Comparison of ENCODE assay signal across 1 cellular context in genomic region chr5:59745422-59745863, GRCh38.
A peak's percentile ranks its signal among the peaks of the same experiment; 100 is the strongest.
TF ChIP-seq lines count a peak whose summit lies in the region.

No MANE protein-coding gene starts in this region.

TF ChIP-seq in A549, 52 proteins besides CTCF, POLR2A, EP300 and RAD21 (continued from another document):
- TF ChIP-seq, protein P1, sequence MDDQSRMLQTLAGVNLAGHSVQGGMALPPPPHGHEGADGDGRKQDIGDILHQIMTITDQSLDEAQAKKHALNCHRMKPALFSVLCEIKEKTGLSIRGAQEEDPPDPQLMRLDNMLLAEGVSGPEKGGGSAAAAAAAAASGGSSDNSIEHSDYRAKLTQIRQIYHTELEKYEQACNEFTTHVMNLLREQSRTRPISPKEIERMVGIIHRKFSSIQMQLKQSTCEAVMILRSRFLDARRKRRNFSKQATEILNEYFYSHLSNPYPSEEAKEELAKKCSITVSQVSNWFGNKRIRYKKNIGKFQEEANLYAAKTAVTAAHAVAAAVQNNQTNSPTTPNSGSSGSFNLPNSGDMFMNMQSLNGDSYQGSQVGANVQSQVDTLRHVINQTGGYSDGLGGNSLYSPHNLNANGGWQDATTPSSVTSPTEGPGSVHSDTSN (IDR thresholded peaks at IDR 0.05), result peak; percentile 69; the same call in 1 of the 2 replicates
- peak; percentile 49; the same call in 1 of the 2 replicates for TF ChIP-seq FOXS1 (CRISPR knock-in tag; IDR thresholded peaks at IDR 0.05)
- TF ChIP-seq EHF (CRISPR knock-in tag; IDR thresholded peaks at IDR 0.05), result 0 out of 2 replicates have a peak, but pooled peaks have one; percentile 9
- TF ChIP-seq JUN (IDR thresholded peaks at IDR 0.05), result peak in 1 of 2 experiments; percentile 52; a peak in 2 of 5 replicates
- no peak for TF ChIP-seq MAZ (IDR thresholded peaks at IDR 0.05; ENCODE audit: borderline replicate concordance, low read depth, low read length)
- TF ChIP-seq MAX (IDR thresholded peaks at IDR 0.05), result peak; percentile 57
- no peak for TF ChIP-seq PHF8 (IDR thresholded peaks at IDR 0.05; ENCODE audit: borderline replicate concordance, low read depth)
- TF ChIP-seq, protein P2, sequence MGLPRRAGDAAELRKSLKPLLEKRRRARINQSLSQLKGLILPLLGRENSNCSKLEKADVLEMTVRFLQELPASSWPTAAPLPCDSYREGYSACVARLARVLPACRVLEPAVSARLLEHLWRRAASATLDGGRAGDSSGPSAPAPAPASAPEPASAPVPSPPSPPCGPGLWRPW (IDR thresholded peaks at IDR 0.05), result 0 out of 2 replicates have a peak, but pooled peaks have one; percentile 41
- peak; percentile 79 for TF ChIP-seq MAFK (IDR thresholded peaks at IDR 0.05; ENCODE audit: partially characterized antibody)
- TF ChIP-seq HOXB5 (CRISPR knock-in tag; IDR thresholded peaks at IDR 0.05), result peak; percentile 93
- TF ChIP-seq FOSL2 (IDR thresholded peaks at IDR 0.05), result no peak
- TF ChIP-seq FOSL2 (CRISPR knock-in tag; IDR thresholded peaks at IDR 0.05), result peak; percentile 82
- peak; percentile 88 for TF ChIP-seq ZSCAN20 (CRISPR knock-in tag; IDR thresholded peaks at IDR 0.05)
- 0 out of 2 replicates have a peak, but pooled peaks have one; percentile 38 for TF ChIP-seq HOXA7 (CRISPR knock-in tag; IDR thresholded peaks at IDR 0.05)
- no peak for TF ChIP-seq RCOR1 (IDR thresholded peaks at IDR 0.05; ENCODE audit: low read depth, low read length)
- peak; percentile 77 to 92 for TF ChIP-seq CEBPB (IDR thresholded peaks at IDR 0.05)
- TF ChIP-seq GATA3 (IDR thresholded peaks at IDR 0.05; ENCODE audit: borderline replicate concordance), result peak; percentile 91
- TF ChIP-seq CHD4 (IDR thresholded peaks at IDR 0.05; ENCODE audit: borderline replicate concordance), result no peak
- peak; percentile 76; the same call in 1 of the 2 replicates for TF ChIP-seq JUNB (IDR thresholded peaks at IDR 0.05)
- no peak for TF ChIP-seq CBX8 (IDR thresholded peaks at IDR 0.05)
